13 cellular contexts compared by ENCODE assay signal in the genomic region with DNA sequence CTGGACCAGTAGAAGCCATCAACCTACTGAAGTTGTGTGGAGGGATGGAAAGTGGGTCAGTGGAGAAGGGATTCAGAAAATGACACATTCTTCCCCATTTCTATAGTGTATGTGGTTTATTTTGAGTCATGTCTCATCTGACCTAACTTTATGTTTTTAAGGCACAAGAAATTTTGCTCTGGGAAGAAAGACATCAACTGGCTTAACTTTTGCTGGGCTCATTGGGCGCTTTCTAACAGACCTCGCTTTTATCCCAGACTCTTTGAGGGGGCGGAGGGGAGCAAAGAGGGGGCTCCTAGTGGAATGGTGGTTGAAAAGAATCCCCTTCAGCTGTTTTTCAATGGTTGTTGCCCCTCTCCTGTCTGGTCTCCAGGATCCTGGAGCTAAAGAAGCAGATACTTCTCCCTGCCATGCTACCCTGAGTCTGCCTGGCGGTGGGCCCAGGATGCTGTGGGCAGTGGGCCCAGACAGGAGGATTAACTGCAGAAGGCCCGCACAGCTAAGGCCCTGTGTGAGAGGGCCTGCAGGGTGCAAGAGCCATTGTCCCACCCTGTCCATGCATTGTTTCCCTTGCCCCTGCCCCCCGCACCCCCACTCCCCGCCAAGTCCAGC. TPM values are rescaled to one million over a fixed set of nuclear protein-coding genes. Genes with fewer than 3 reads are reported as not detected.
DNase-seq lines count a peak whose midpoint lies in the region; ATAC-seq and TF ChIP-seq lines count a peak whose summit lies in the region.
"Had no signal": no experiment of that assay in that cellular context is flagged by ENCODE, and none has a peak within 500 bp of the region (broad histone marks: within the 10 kb centered on the region; RNA-seq: fewer than 3 reads in every experiment).

No MANE protein-coding gene starts in this region.

- intact Hi-C loops in breast epithelium (cut with DNase I; ENCODE audit: low total_unique reads) = no loop called here
- intact Hi-C loops in MCF 10A (cut with micrococcal nuclease) = no loop called here
- intact Hi-C loops in transverse colon (cut with DNase I; ENCODE audit: low total_unique reads) = no loop called here

- no peaks in the 10 kb centered on the region for H3K9me3 Mint-ChIP-seq in MCF 10A (ENCODE audit: unreplicated experiment)
- H3K9me3 Mint-ChIP-seq: CD4-positive, CD25-positive, alpha-beta regulatory T cell had no signal

- TF ChIP-seq POLR2A in breast epithelium (IDR thresholded peaks at IDR 0.05) = no peak
- no peak for TF ChIP-seq POLR2A in transverse colon (IDR thresholded peaks at IDR 0.05)

- no TSS peak for BruUV-seq in MCF 10A (replicated peaks; lab: Mats Ljungman, UMichigan)

- WGBS in transverse colon (ENCODE audit: low coverage in 1 of 2), 2 donors = 80 to 83% methylated on average over 3 to 7 of the region's 7 CpGs

- TF ChIP-seq CTCF in breast epithelium (IDR thresholded peaks at IDR 0.05) (no peak), MCF 10A (IDR thresholded peaks at IDR 0.05; ENCODE audit: unreplicated experiment) (no peak), transverse colon (IDR thresholded peaks at IDR 0.05) (no peak)

- ATAC-seq in GM18909 (IDR thresholded peaks at IDR 0.05; ENCODE audit: poor library complexity, unreplicated experiment) = no peak

- H3K36me3 ChIP-seq in breast epithelium = peaks cover 11% of the 10 kb centered on the region
- peaks cover 0 to 16% (median 7%) of the 10 kb centered on the region in 4 donors for H3K36me3 ChIP-seq in transverse colon

- POLR2A ChIA-PET in MCF 10A (lab: Yijun Ruan, JAX) = interaction anchor here (0.6 kb wide), 1 partner anchor 39 kb away, joined by 3 read pairs; no protein-coding TSS in a partner anchor

- H3K4me3 ChIP-seq in breast epithelium (no peak overlapping the region), transverse colon (no peak overlapping the region)
- H3K4me3 ChIP-seq: testis had no signal

- CTCF ChIA-PET in MCF 10A (lab: Yijun Ruan, JAX) = interaction anchor here (0.7 to 1.3 kb wide), 4 partner anchors 12 to 153 kb away, joined by 3 to 7 read pairs (median 4); no protein-coding TSS in a partner anchor

- H3K27ac ChIP-seq in breast epithelium = peak overlapping the region; percentile 59 to 94
- H3K27ac ChIP-seq in transverse colon = peak overlapping the region in 2 of 4 donors; percentile 84 to 92
- H3K27ac ChIP-seq: testis had no signal

- no peak overlapping the region for H3K27ac Mint-ChIP-seq in MCF 10A (ENCODE audit: low read depth, unreplicated experiment)

- TF ChIP-seq EP300 in transverse colon (IDR thresholded peaks at IDR 0.05; ENCODE audit: low read depth) = no peak

- no peak overlapping the region for H3K4me3 Mint-ChIP-seq in MCF 10A (ENCODE audit: unreplicated experiment)

- no peaks in the 10 kb centered on the region for H3K27me3 Mint-ChIP-seq in MCF 10A (ENCODE audit: insufficient read depth, unreplicated experiment)

- H3K36me3 Mint-ChIP-seq in MCF 10A (ENCODE audit: insufficient read depth, unreplicated experiment) = peaks cover 16% of the 10 kb centered on the region

- peaks cover 17% of the 10 kb centered on the region for H3K4me1 Mint-ChIP-seq in MCF 10A (ENCODE audit: insufficient read depth, unreplicated experiment)

- peak in 1 of 2 donors; percentile 45 for DNase-seq in breast epithelium (ENCODE audit: low spot score in 2 of 2)
- no peak for DNase-seq in MCF 10A (ENCODE audit: unreplicated experiment)
- peak in 39 of 56 donors; percentile 13 to 80 (median 52) for DNase-seq in amygdala (lab: John Stamatoyannopoulos, UW)
- DNase-seq in iris pigment epithelial cell (ENCODE audit: low read depth) = peak; percentile 51
- peak; percentile 42 for DNase-seq in transverse colon
- no peak for DNase-seq in DMS53 (lab: John Stamatoyannopoulos, UW)
- DNase-seq in NCI-H146 (lab: John Stamatoyannopoulos, UW) = no peak
- DNase-seq: CD4-positive, CD25-positive, alpha-beta regulatory T cell; stimulated activated CD4-positive, alpha-beta T cell treated with anti-CD3 and anti-CD28 coated beads, Interleukin-15, amount 100 ng/mL, for 24 hours; testis had no signal

- peaks cover 7 to 45% of the 10 kb centered on the region in 2 donors for H3K4me1 ChIP-seq in breast epithelium
- H3K4me1 ChIP-seq in transverse colon = peaks cover 29 to 51% (median 43%) of the 10 kb centered on the region in 4 donors

- no peaks in the 10 kb centered on the region for H3K9me3 ChIP-seq in breast epithelium
- no peaks in the 10 kb centered on the region for H3K9me3 ChIP-seq in transverse colon
- H3K9me3 ChIP-seq: testis had no signal

- in situ Hi-C loops in transverse colon (cut with MboI; ENCODE audit: low pct_ligation_motif_present in 1 of 4, low pct_unique_long_range_greater_than_20kb in 1 of 4, low sequenced_read_pairs in 3 of 4) = no loop called here

- H3K27me3 ChIP-seq in breast epithelium (no peaks in the 10 kb centered on the region), transverse colon (no peaks in the 10 kb centered on the region)
- H3K27me3 ChIP-seq: testis had no signal

RNA-seq across cellular contexts. Expression of a gene that starts 14.5 kb away (rescaled TPM):
- 100 to 1,000 TPM in 1 of 3 donors, 10 to 100 TPM in 2; 30.2 to 112 (median 59.0) TPM for total RNA-seq in breast epithelium
- total RNA-seq in MCF 10A (2022) = 11.9 and 14.3 TPM in 2 replicates
- total RNA-seq in transverse colon = 100 to 1,000 TPM in 1 of 4 donors, 10 to 100 TPM in 3; 10.9 to 112 (median 38.4) TPM

RNA-seq across cellular contexts. Expression of a gene that starts 31.4 kb away (rescaled TPM):
- total RNA-seq in breast epithelium (10 to 100 TPM in 2 of 3 donors, 1 to 10 TPM in 1; 5.9 to 16.1 (median 13.1) TPM), MCF 10A (2022) (2.1 and 5.4 TPM in 2 replicates), transverse colon (100 to 1,000 TPM in 1 of 4 donors, 10 to 100 TPM in 2, 1 to 10 TPM in 1; 6.8 to 101 (median 30.3) TPM)

RNA-seq across cellular contexts. Expression of a gene that starts 31.5 kb away (rescaled TPM):
- total RNA-seq in breast epithelium (10 to 100 TPM; 58.2 to 98.8 (median 77.3) TPM), MCF 10A (2022) (34.4 and 40.7 TPM in 2 replicates), transverse colon (100 to 1,000 TPM in 1 of 4 donors, 10 to 100 TPM in 3; 86.8 to 135 (median 96.3) TPM)

RNA-seq across cellular contexts. Expression of a gene that starts 53.5 kb away (rescaled TPM):
- total RNA-seq in breast epithelium = under 1 TPM in 1 of 3 donors, not detected in 2; 0.44 TPM
- total RNA-seq in MCF 10A (2022) = not detected in 2 replicates
- total RNA-seq in transverse colon = 1 to 10 TPM in 1 of 4 donors, under 1 TPM in 1, not detected in 2; 0.40 to 6.0 TPM
- total RNA-seq: CD4-positive, CD25-positive, alpha-beta regulatory T cell; fibroblast of lung; lung microvascular endothelial cell had no signal

Comparison
In these comparisons a context has a peak if more than half of its experiments do, and no peak if none do; other contexts are left out.
1. DNase-seq: peak in amygdala (39 of 56), iris pigment epithelial cell (single experiment) and transverse colon (single experiment); none in MCF 10A (single experiment), DMS53 (single experiment) and NCI-H146 (single experiment).